ENCODE assay signal across 33 cellular contexts in genomic region chr22:47647720-47648119, GRCh38.
"Had no signal": no experiment of that assay in that cellular context is flagged by ENCODE, and none has a peak within 500 bp of the region (broad histone marks: within the 10 kb centered on the region; RNA-seq: fewer than 3 reads in every experiment).

No MANE protein-coding gene starts in this region.

- H3K27ac ChIP-seq: adrenal gland, body of pancreas, epithelial cell of prostate, esophagus squamous epithelium, gastroesophageal sphincter, WERI-Rb-1 had no signal

- FAIRE-seq: colon, endometrium, endothelial cell of umbilical vein had no signal

- H3K36me3 ChIP-seq: adrenal gland, esophagus squamous epithelium, gastroesophageal sphincter, WERI-Rb-1 had no signal

- ATAC-seq: activated CD4-positive, alpha-beta T cell treated with anti-CD3 and anti-CD28 coated beads for 36 hours; activated CD4-positive, CD25-positive, alpha-beta regulatory T cell treated with anti-CD3 and anti-CD28 coated beads, Interleukin-2, amount 50 U/mL, for 24 hours; activated CD8-positive, alpha-beta memory T cell treated with anti-CD3 and anti-CD28 coated beads, Interleukin-2, amount 10 ng/mL, durations not matched to agents 7 days and 5 days; activated CD8-positive, alpha-beta T cell treated with anti-CD3 and anti-CD28 coated beads, Interleukin-2, amount 10 ng/mL, durations not matched to agents 7 days and 5 days; activated naive CD8-positive, alpha-beta T cell treated with anti-CD3 and anti-CD28 coated beads, Interleukin-2, amount 50 U/mL, for 24 hours; body of pancreas; gastroesophageal sphincter; T-helper 17 cell had no signal

- DNase-seq: activated B cell treated with CpG ODN at 0.5 μM for 24 hours; activated CD4-positive, alpha-beta memory T cell treated with anti-CD3 and anti-CD28 coated beads for 36 hours; activated CD4-positive, alpha-beta T cell treated with anti-CD3 and anti-CD28 coated beads for 36 hours; activated CD4-positive, alpha-beta T cell treated with anti-CD3 and anti-CD28 coated beads, Interleukin-2, amount 10 ng/mL, durations not matched to agents 24 days and 14 days; activated CD8-positive, alpha-beta memory T cell treated with anti-CD3 and anti-CD28 coated beads, Interleukin-2, amount 10 ng/mL, durations not matched to agents 7 days and 5 days; activated CD8-positive, alpha-beta memory T cell treated with anti-CD3 and anti-CD28 coated beads, Interleukin-2, amount 50 U/mL, for 4 hours; activated CD8-positive, alpha-beta T cell treated with anti-CD3 and anti-CD28 coated beads, Interleukin-2, amount 10 ng/mL, durations not matched to agents 7 days and 5 days; activated effector memory CD4-positive, alpha-beta T cell treated with anti-CD3 and anti-CD28 coated beads, Interleukin-2, amount 50 U/mL, for 16 hours; activated naive CD4-positive, alpha-beta T cell treated with anti-CD3 and anti-CD28 coated beads for 36 hours; activated naive CD8-positive, alpha-beta T cell treated with anti-CD3 and anti-CD28 coated beads for 36 hours; activated naive CD8-positive, alpha-beta T cell treated with anti-CD3 and anti-CD28 coated beads, Interleukin-2, amount 50 U/mL, for 24 hours; activated T-cell treated with anti-CD3 and anti-CD28 coated beads, Interleukin-2, amount 50 U/mL, for 1 hour; activated T-cell treated with anti-CD3 and anti-CD28 coated beads, Interleukin-2, amount 50 U/mL, for 48 hours; adrenal gland; amygdala; aorta; body of pancreas; caudate nucleus; cortex of kidney; dermis blood vessel endothelial cell; effector CD8-positive, alpha-beta T cell; esophagus squamous epithelium; foreskin melanocyte; T-helper 1 cell; T-helper 17 cell; T1000; WERI-Rb-1 had no signal

- H3K4me1 ChIP-seq: adrenal gland, body of pancreas, esophagus squamous epithelium, gastroesophageal sphincter had no signal

- H3K4me3 ChIP-seq: adrenal gland, body of pancreas, esophagus squamous epithelium, gastroesophageal sphincter had no signal

- H3K27me3 ChIP-seq: adrenal gland, body of pancreas had no signal

- H3K9me3 ChIP-seq: adrenal gland, body of pancreas, esophagus squamous epithelium, gastroesophageal sphincter had no signal
